Comparison of ENCODE assay signal across 14 cellular contexts in the genomic region with DNA sequence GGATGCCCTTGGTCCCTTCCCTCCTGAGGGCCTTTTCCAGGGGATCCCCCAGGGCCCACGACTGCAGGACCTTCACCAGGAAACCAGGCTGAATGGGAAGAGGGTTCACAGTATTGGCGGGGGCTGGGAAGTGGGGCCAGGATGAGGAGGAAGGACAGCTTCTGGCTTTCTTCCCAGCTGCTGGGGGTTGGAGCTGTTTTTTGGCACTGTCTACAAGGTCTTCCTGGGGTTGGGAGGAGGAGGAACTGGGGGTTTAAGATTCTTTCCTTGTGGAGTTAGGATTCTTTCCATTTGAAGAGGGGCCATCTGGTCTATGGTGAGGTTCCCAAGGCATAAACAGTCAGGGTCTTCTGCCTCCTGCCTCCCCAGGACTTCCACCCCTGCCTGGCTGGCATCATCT.
DNase-seq lines count a peak whose midpoint lies in the region; ATAC-seq and TF ChIP-seq lines count a peak whose summit lies in the region.
"Had no signal": no experiment of that assay in that cellular context is flagged by ENCODE, and none has a peak within 500 bp of the region (broad histone marks: within the 10 kb centered on the region; RNA-seq: fewer than 3 reads in every experiment).

No MANE protein-coding gene starts in this region.

- peaks cover 18% of the 10 kb centered on the region for H3K9me3 Mint-ChIP-seq in nephron

- H3K4me3 Mint-ChIP-seq in nephron = peak overlapping the region in 1 of 3 experiments; percentile 55
- H3K4me3 Mint-ChIP-seq: CD4-positive, alpha-beta memory T cell had no signal

- no peak overlapping the region for H3K4me3 ChIP-seq in fibroblast of pulmonary artery (replicated peaks; ENCODE audit: low read depth, low read length)
- H3K4me3 ChIP-seq: GM23248 had no signal

- H3K4me1 Mint-ChIP-seq in nephron = peaks cover 22% of the 10 kb centered on the region
- H3K4me1 Mint-ChIP-seq: CD4-positive, alpha-beta memory T cell had no signal

- no peak for ATAC-seq in GM19023 (IDR thresholded peaks at IDR 0.05; ENCODE audit: unreplicated experiment)
- no peak for ATAC-seq in Right ventricle myocardium inferior

- no peaks in the 10 kb centered on the region for H3K27me3 Mint-ChIP-seq in nephron (ENCODE audit: low read depth)
- H3K27me3 Mint-ChIP-seq: CD4-positive, alpha-beta memory T cell had no signal

- intact Hi-C loops in Right ventricle myocardium inferior (cut with DNase I) = no loop called here

- peaks cover 28% of the 10 kb centered on the region for H3K36me3 Mint-ChIP-seq in nephron (ENCODE audit: low read depth)
- H3K36me3 Mint-ChIP-seq: CD4-positive, alpha-beta memory T cell had no signal

- peak; percentile 33 for DNase-seq in amniotic epithelial cell (ENCODE audit: low read depth)
- peak; percentile 34 for DNase-seq in fibroblast of pulmonary artery (ENCODE audit: low read depth)
- no peak for DNase-seq in Right ventricle myocardium inferior (ENCODE audit: missing footprints)
- no peak for DNase-seq in NCI-H524 treated with DMSO at 0.1 percent for 48 hours (lab: John Stamatoyannopoulos, UW)
- DNase-seq: C1 segment of cervical spinal cord; Caco-2; CD4-positive, alpha-beta memory T cell; DMS153; DMS79; GM23248; H7; HCEC 1CT had no signal

- peak overlapping the region; percentile 91 to 99 (median 93) for H3K27ac Mint-ChIP-seq in nephron
- H3K27ac Mint-ChIP-seq: CD4-positive, alpha-beta memory T cell had no signal

- TF ChIP-seq CTCF in fibroblast of pulmonary artery (IDR thresholded peaks at IDR 0.05; ENCODE audit: low read length, missing control alignments) = no peak
- no peak for TF ChIP-seq CTCF in nephron (IDR thresholded peaks at IDR 0.05; ENCODE audit: unreplicated experiment in 3 of 3)

Comparison
In these comparisons a context has a peak if more than half of its experiments do, and no peak if none do; other contexts are left out.
1. DNase-seq: peak in amniotic epithelial cell (single experiment) and fibroblast of pulmonary artery (single experiment); none in Right ventricle myocardium inferior (single experiment) and NCI-H524 treated with DMSO at 0.1 percent for 48 hours (single experiment).